ENCODE assay signal across 38 cellular contexts in genomic region chr4:147006229-147006628, GRCh38.
"Had no signal": no experiment of that assay in that cellular context is flagged by ENCODE, and none has a peak within 500 bp of the region (broad histone marks: within the 10 kb centered on the region; RNA-seq: fewer than 3 reads in every experiment).

No MANE protein-coding gene starts in this region.

- H3K36me3 Mint-ChIP-seq: activated CD4-positive, alpha-beta memory T cell treated with anti-CD3 and anti-CD28 coated beads for 36 hours; activated naive CD4-positive, alpha-beta T cell treated with anti-CD3 and anti-CD28 coated beads, Interleukin-2, amount 50 U/mL, for 72 hours; activated naive CD8-positive, alpha-beta T cell treated with anti-CD3 and anti-CD28 coated beads for 36 hours had no signal

- ATAC-seq: activated CD8-positive, alpha-beta T cell treated with anti-CD3 and anti-CD28 coated beads for 36 hours; activated naive CD4-positive, alpha-beta T cell treated with anti-CD3 and anti-CD28 coated beads, Interleukin-2, amount 50 U/mL, for 72 hours; activated T-cell treated with anti-CD3 and anti-CD28 coated beads, Interleukin-2, amount 50 U/mL, for 4 hours; activated T-cell treated with anti-CD3 and anti-CD28 coated beads, Interleukin-2, amount 50 U/mL, for 72 hours; activated T-helper 17 cell treated with anti-CD3 and anti-CD28 coated beads, Interleukin-2, amount 50 U/mL, for 72 hours; body of pancreas had no signal

- H3K4me3 ChIP-seq: adrenal gland, body of pancreas, breast epithelium had no signal

- DNase-seq: activated B cell treated with CpG ODN at 0.5 μM for 24 hours; activated CD4-positive, alpha-beta memory T cell treated with anti-CD3 and anti-CD28 coated beads for 36 hours; activated CD4-positive, alpha-beta T cell treated with anti-CD3 and anti-CD28 coated beads for 4 hours; activated CD4-positive, alpha-beta T cell treated with anti-CD3 and anti-CD28 coated beads, Interleukin-2, amount 50 U/mL, for 1 hour; activated CD4-positive, alpha-beta T cell treated with anti-CD3 and anti-CD28 coated beads, Interleukin-2, amount 50 U/mL, for 4 hours; activated CD4-positive, CD25-positive, alpha-beta regulatory T cell treated with anti-CD3 and anti-CD28 coated beads, Interleukin-2, amount 50 U/mL, for 72 hours; activated CD8-positive, alpha-beta memory T cell treated with anti-CD3 and anti-CD28 coated beads, Interleukin-2, amount 50 U/mL, for 4 hours; activated CD8-positive, alpha-beta T cell treated with anti-CD3 and anti-CD28 coated beads for 36 hours; activated effector memory CD4-positive, alpha-beta T cell treated with anti-CD3 and anti-CD28 coated beads, Interleukin-2, amount 50 U/mL, for 16 hours; activated gamma-delta T cell treated with Interleukin-2 at 50 U/mL for 16 hours; activated naive CD4-positive, alpha-beta T cell; activated naive CD4-positive, alpha-beta T cell treated with anti-CD3 and anti-CD28 coated beads for 36 hours; activated naive CD4-positive, alpha-beta T cell treated with anti-CD3 and anti-CD28 coated beads, Interleukin-2, amount 50 U/mL, for 16 hours; activated naive CD8-positive, alpha-beta T cell treated with anti-CD3 and anti-CD28 coated beads for 36 hours; activated T-cell treated with anti-CD3 and anti-CD28 coated beads for 4 hours; activated T-cell treated with anti-CD3 and anti-CD28 coated beads, Interleukin-2, amount 50 U/mL, for 1 hour; activated T-cell treated with anti-CD3 and anti-CD28 coated beads, Interleukin-2, amount 50 U/mL, for 4 hours; activated T-cell treated with anti-CD3 and anti-CD28 coated beads, Interleukin-2, amount 50 U/mL, for 72 hours; adrenal gland; amniotic stem cell; aorta; body of pancreas; brain microvascular endothelial cell; cerebellar nuclear complex; T-helper 1 cell; T-helper 2 cell; T-helper 9 cell had no signal

- H3K27me3 Mint-ChIP-seq: activated CD4-positive, alpha-beta memory T cell treated with anti-CD3 and anti-CD28 coated beads for 36 hours; activated CD4-positive, alpha-beta T cell treated with anti-CD3 and anti-CD28 coated beads, Interleukin-2, amount 10 ng/mL, durations not matched to agents 24 days and 14 days had no signal

- H3K27me3 ChIP-seq: adrenal gland, body of pancreas, brain microvascular endothelial cell, breast epithelium had no signal

- H3K27ac Mint-ChIP-seq: activated B cell treated with CpG ODN at 0.5 μM for 24 hours; activated CD4-positive, alpha-beta memory T cell treated with anti-CD3 and anti-CD28 coated beads for 36 hours; activated CD4-positive, alpha-beta T cell treated with anti-CD3 and anti-CD28 coated beads, Interleukin-2, amount 10 ng/mL, durations not matched to agents 24 days and 14 days; activated CD8-positive, alpha-beta T cell treated with anti-CD3 and anti-CD28 coated beads for 36 hours; activated naive CD4-positive, alpha-beta T cell treated with anti-CD3 and anti-CD28 coated beads for 36 hours; activated naive CD4-positive, alpha-beta T cell treated with anti-CD3 and anti-CD28 coated beads, Interleukin-2, amount 50 U/mL, for 72 hours; activated naive CD8-positive, alpha-beta T cell treated with anti-CD3 and anti-CD28 coated beads for 36 hours; activated T-cell treated with anti-CD3 and anti-CD28 coated beads, Interleukin-2, amount 50 U/mL, for 72 hours; activated T-helper 1 cell treated with anti-CD3 and anti-CD28 coated beads, Interleukin-12 subunit alpha, Interleukin-12 subunit beta, Interleukin-2, Interleukin-4 antibody, amounts not matched to agents 30 ng/mL and 10 ng/mL and 1 ng/mL, durations not matched to agents 14 hours and 24 hours and 36 hours; activated T-helper 17 cell treated with anti-CD3 and anti-CD28 coated beads, Interleukin-2, amount 50 U/mL, for 72 hours; T-helper 1 cell treated with Interleukin-12 subunit alpha and Interleukin-12 subunit beta and Interleukin-4 antibody, amounts not matched to agents 30 μg/mL and 1 μg/mL, for 36 hours; T-helper 2 cell treated with Interferon-gamma antibody and Interleukin-4, amounts not matched to agents 5 μg/mL and 100 μg/mL, for 36 hours had no signal

- H3K4me1 ChIP-seq: adrenal gland, body of pancreas, breast epithelium had no signal

- H3K4me3 Mint-ChIP-seq: activated B cell treated with CpG ODN at 0.5 μM for 24 hours; activated CD4-positive, alpha-beta memory T cell treated with anti-CD3 and anti-CD28 coated beads for 36 hours; activated CD4-positive, alpha-beta T cell treated with anti-CD3 and anti-CD28 coated beads, Interleukin-2, amount 10 ng/mL, durations not matched to agents 24 days and 14 days; activated CD8-positive, alpha-beta T cell treated with anti-CD3 and anti-CD28 coated beads for 36 hours; activated naive CD4-positive, alpha-beta T cell treated with anti-CD3 and anti-CD28 coated beads for 36 hours; activated naive CD8-positive, alpha-beta T cell treated with anti-CD3 and anti-CD28 coated beads for 36 hours; activated T-cell treated with anti-CD3 and anti-CD28 coated beads, Interleukin-2, amount 50 U/mL, for 4 hours; activated T-cell treated with anti-CD3 and anti-CD28 coated beads, Interleukin-2, amount 50 U/mL, for 72 hours; activated T-helper 1 cell treated with anti-CD3 and anti-CD28 coated beads, Interleukin-12 subunit alpha, Interleukin-12 subunit beta, Interleukin-2, Interleukin-4 antibody, amounts not matched to agents 30 ng/mL and 10 ng/mL and 1 ng/mL, durations not matched to agents 14 hours and 24 hours and 36 hours; activated T-helper 17 cell treated with anti-CD3 and anti-CD28 coated beads, Interleukin-2, amount 50 U/mL, for 72 hours; central memory CD8-positive, alpha-beta T cell; T-helper 1 cell treated with Interleukin-12 subunit alpha and Interleukin-12 subunit beta and Interleukin-4 antibody, amounts not matched to agents 30 μg/mL and 1 μg/mL, for 36 hours; T-helper 2 cell treated with Interferon-gamma antibody and Interleukin-4, amounts not matched to agents 5 μg/mL and 100 μg/mL, for 36 hours had no signal

- FAIRE-seq: astrocyte, TTC549 had no signal

- H3K9me3 Mint-ChIP-seq: activated B cell treated with CpG ODN at 0.5 μM for 24 hours; activated CD4-positive, alpha-beta memory T cell treated with anti-CD3 and anti-CD28 coated beads for 36 hours; activated CD4-positive, alpha-beta T cell treated with anti-CD3 and anti-CD28 coated beads, Interleukin-2, amount 10 ng/mL, durations not matched to agents 24 days and 14 days; activated CD8-positive, alpha-beta T cell treated with anti-CD3 and anti-CD28 coated beads for 36 hours; activated naive CD4-positive, alpha-beta T cell treated with anti-CD3 and anti-CD28 coated beads for 36 hours; activated naive CD4-positive, alpha-beta T cell treated with anti-CD3 and anti-CD28 coated beads, Interleukin-2, amount 50 U/mL, for 72 hours; activated naive CD8-positive, alpha-beta T cell treated with anti-CD3 and anti-CD28 coated beads for 36 hours; activated T-cell treated with anti-CD3 and anti-CD28 coated beads, Interleukin-2, amount 50 U/mL, for 4 hours; activated T-cell treated with anti-CD3 and anti-CD28 coated beads, Interleukin-2, amount 50 U/mL, for 72 hours; activated T-helper 1 cell treated with anti-CD3 and anti-CD28 coated beads, Interleukin-12 subunit alpha, Interleukin-12 subunit beta, Interleukin-2, Interleukin-4 antibody, amounts not matched to agents 30 ng/mL and 10 ng/mL and 1 ng/mL, durations not matched to agents 14 hours and 24 hours and 36 hours; activated T-helper 17 cell treated with anti-CD3 and anti-CD28 coated beads, Interleukin-2, amount 50 U/mL, for 72 hours; central memory CD8-positive, alpha-beta T cell; T-helper 1 cell treated with Interleukin-12 subunit alpha and Interleukin-12 subunit beta and Interleukin-4 antibody, amounts not matched to agents 30 μg/mL and 1 μg/mL, for 36 hours; T-helper 2 cell treated with Interferon-gamma antibody and Interleukin-4, amounts not matched to agents 5 μg/mL and 100 μg/mL, for 36 hours had no signal

- H3K9me3 ChIP-seq: adrenal gland, body of pancreas, breast epithelium had no signal

- H3K36me3 ChIP-seq: adrenal gland, brain microvascular endothelial cell, breast epithelium had no signal

- H3K27ac ChIP-seq: adrenal gland, body of pancreas, brain microvascular endothelial cell, breast epithelium, VCaP had no signal

- H3K4me1 Mint-ChIP-seq: activated B cell treated with CpG ODN at 0.5 μM for 24 hours; activated CD4-positive, alpha-beta T cell treated with anti-CD3 and anti-CD28 coated beads, Interleukin-2, amount 10 ng/mL, durations not matched to agents 24 days and 14 days; activated naive CD8-positive, alpha-beta T cell treated with anti-CD3 and anti-CD28 coated beads for 36 hours; activated T-helper 17 cell treated with anti-CD3 and anti-CD28 coated beads, Interleukin-2, amount 50 U/mL, for 72 hours; central memory CD8-positive, alpha-beta T cell had no signal
